ENCODE assay signal across 26 cellular contexts in the genomic region with DNA sequence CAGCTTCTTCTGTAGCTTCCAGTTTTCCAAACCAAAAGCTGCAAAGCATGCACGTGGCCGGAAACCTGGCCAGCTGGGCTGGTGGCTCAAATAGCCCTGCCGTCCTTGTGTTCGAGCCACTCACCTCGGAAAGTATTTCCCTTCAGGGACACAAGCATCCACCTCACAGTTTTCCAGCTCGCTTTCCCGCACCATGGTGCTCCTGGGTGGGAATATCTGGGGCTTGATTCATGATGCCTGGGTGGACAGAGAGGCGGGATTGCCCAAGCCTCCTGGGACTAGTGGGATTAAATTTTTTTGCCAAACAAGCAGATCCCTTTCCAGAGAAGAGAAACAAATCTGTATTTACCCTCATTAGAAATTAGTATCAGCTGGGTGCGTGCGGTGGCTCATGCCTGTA. TPM values are rescaled to one million over a fixed set of nuclear protein-coding genes. Genes with fewer than 3 reads are reported as not detected.
DNase-seq lines count a peak whose midpoint lies in the region; ATAC-seq, FAIRE-seq and TF ChIP-seq lines count a peak whose summit lies in the region.
"Had no signal": no experiment of that assay in that cellular context is flagged by ENCODE, and none has a peak within 500 bp of the region (broad histone marks: within the 10 kb centered on the region; RNA-seq: fewer than 3 reads in every experiment).

No MANE protein-coding gene starts in this region.

- no peaks in the 10 kb centered on the region for H3K36me3 ChIP-seq in small intestine (ENCODE audit: control insufficient read depth in 2 of 2, insufficient read depth in 2 of 2, low read length in 2 of 2)

- intact Hi-C loops in sciatic nerve (cut with DNase I): no loop called here

- H3K27ac ChIP-seq in small intestine (ENCODE audit: low read depth in 1 of 2, low read length in 1 of 2): no peak overlapping the region
- H3K27ac ChIP-seq: C4-2B, RWPE1 had no signal

- DNase-seq in AG09319 (ENCODE audit: extremely low read depth, low read depth): peak; percentile 44
- peak; percentile 60 for DNase-seq in GM03348 (ENCODE audit: low spot score)
- peak; percentile 91 for DNase-seq in fibroblast of gingiva (ENCODE audit: low read depth)
- DNase-seq in sciatic nerve (ENCODE audit: low spot score): no peak
- no peak for DNase-seq in superior temporal gyrus (ENCODE audit: extremely low spot score)
- DNase-seq in COR-L47 (lab: John Stamatoyannopoulos, UW): no peak
- no peak for DNase-seq in small intestine
- DNase-seq: AML-193; CD8-positive, alpha-beta memory T cell; HCEC 1CT; Kasumi-1; NCI-H1417; NCI-H187; NCI-H2107; NCI-H446 treated with DMSO at 0.1 percent for 48 hours; NCI-H526 treated with DMSO at 0.1 percent for 48 hours; NK-92 treated with Interleukin-12 subunit alpha and Interleukin-12 subunit beta, amount 100 ng/mL, for 24 hours; SIG-M5; T-cell had no signal

- no peak for FAIRE-seq in small intestine (lab: Jason Lieb, UNC)
- FAIRE-seq: G401.6, GM18507 had no signal

- no peak overlapping the region for H3K4me3 ChIP-seq in small intestine (ENCODE audit: low read depth in 1 of 2, low read length in 2 of 2)
- H3K4me3 ChIP-seq: GM23338 had no signal

- peaks cover 0 to under 1% of the 10 kb centered on the region in 2 donors for H3K4me1 ChIP-seq in small intestine (ENCODE audit: control insufficient read depth in 2 of 2, insufficient read depth in 1 of 2, low read depth in 1 of 2, low read length in 1 of 2)

- H3K27me3 ChIP-seq in small intestine (ENCODE audit: control insufficient read depth in 2 of 2, insufficient read depth in 2 of 2, low read length in 2 of 2): no peaks in the 10 kb centered on the region

- H3K9me3 ChIP-seq in small intestine (ENCODE audit: control insufficient read depth, low read depth): no peaks in the 10 kb centered on the region

- TF ChIP-seq CTCF in AG09319 (IDR thresholded peaks at IDR 0.05; ENCODE audit: low read depth, low read length): no peak

- WGBS in small intestine, 3 donors: 82 to 84% (median 83%) methylated on average over 10 of the region's 10 CpGs

- ATAC-seq in sciatic nerve: peak; percentile 14
- ATAC-seq: GM23338, T-cell had no signal

RNA-seq across cellular contexts. Expression of a gene that starts 7.1 kb away (rescaled TPM):
- total RNA-seq in sciatic nerve: 64.4 TPM
- 100 to 1,000 TPM in 1 of 3 donors, 10 to 100 TPM in 2; 28.4 to 115 (median 40.3) TPM for polyA plus RNA-seq in small intestine

RNA-seq across cellular contexts. Expression of a gene that starts 16.3 kb away (rescaled TPM):
- 0.53 TPM for total RNA-seq in sciatic nerve
- polyA plus RNA-seq in small intestine: 1 to 10 TPM in 1 of 3 donors, under 1 TPM in 2; 0.45 to 3.2 (median 0.72) TPM
- total RNA-seq: Daoy, MCF 10A had no signal

RNA-seq across cellular contexts. Expression of a gene that starts 19.1 kb away (rescaled TPM):
- total RNA-seq in sciatic nerve: 87.4 TPM
- polyA plus RNA-seq in small intestine: 100 to 1,000 TPM in 2 of 3 donors, 10 to 100 TPM in 1; 61.1 to 320 (median 140) TPM

RNA-seq across cellular contexts. Expression of a gene that starts 31.6 kb away (rescaled TPM):
- not detected for total RNA-seq in sciatic nerve
- polyA plus RNA-seq in small intestine: under 1 TPM in 1 of 3 donors, not detected in 2; 0.19 TPM
- total RNA-seq: Daoy, MCF 10A had no signal
- polyA plus RNA-seq: CD8-positive, alpha-beta memory T cell had no signal

RNA-seq across cellular contexts. Expression of a gene that starts 36.2 kb away (rescaled TPM):
- 28.6 TPM for total RNA-seq in sciatic nerve
- 10 to 100 TPM in 2 of 3 donors, 1 to 10 TPM in 1; 9.2 to 15.1 (median 13.5) TPM for polyA plus RNA-seq in small intestine

Comparison
In these comparisons a context has a peak if more than half of its experiments do, and no peak if none do; other contexts are left out.
1. DNase-seq: peak in AG09319 (single experiment), GM03348 (single experiment) and fibroblast of gingiva (single experiment); none in sciatic nerve (single experiment), superior temporal gyrus (single experiment), COR-L47 (single experiment) and small intestine (single experiment).